ENCODE assay signal across 19 cellular contexts in genomic region chr19:29565171-29565570, GRCh38. TPM values are rescaled to one million over a fixed set of nuclear protein-coding genes. Genes with fewer than 3 reads are reported as not detected.
DNase-seq lines count a peak whose midpoint lies in the region; ATAC-seq, FAIRE-seq and TF ChIP-seq lines count a peak whose summit lies in the region.
"Had no signal": no experiment of that assay in that cellular context is flagged by ENCODE, and none has a peak within 500 bp of the region (broad histone marks: within the 10 kb centered on the region; RNA-seq: fewer than 3 reads in every experiment).

No MANE protein-coding gene starts in this region.

- H3K4ac ChIP-seq in H9 (ENCODE audit: low read depth, low read length), result no peak overlapping the region
- no peak overlapping the region for H3K4ac ChIP-seq in neuronal stem cell (ENCODE audit: low read length)

- H3K56ac ChIP-seq in H9 (ENCODE audit: insufficient read length, low read depth, low read length), result no peak overlapping the region

- peak overlapping the region; percentile 15 for H4K8ac ChIP-seq in H9 (replicated peaks; ENCODE audit: insufficient read length, low read depth, low read length)
- no peak overlapping the region for H4K8ac ChIP-seq in neuronal stem cell (ENCODE audit: low read depth, low read length)

- POLR2A ChIA-PET in activated CD4-positive, alpha-beta T cell treated with anti-CD3 and anti-CD28 coated beads for 36 hours (lab: Charles Lee), result interaction anchor here (0.5 to 0.7 kb wide), 2 partner anchors 34 to 261 kb away, joined by 3 to 9 read pairs; no protein-coding TSS in a partner anchor

- H2AK5ac ChIP-seq in H9 (ENCODE audit: insufficient read length, low read length) (no peak overlapping the region), neuronal stem cell (ENCODE audit: low read depth, low read length) (no peak overlapping the region)

- peak; percentile 11 for ATAC-seq in activated CD4-positive, alpha-beta T cell treated with anti-CD3 and anti-CD28 coated beads for 36 hours
- ATAC-seq: A549 had no signal

- H3T11ph ChIP-seq in H9 (ENCODE audit: low read length), result no peak overlapping the region

- no peak overlapping the region for H3K4me3 Mint-ChIP-seq in activated CD4-positive, alpha-beta T cell treated with anti-CD3 and anti-CD28 coated beads for 36 hours
- no peak overlapping the region for H3K4me3 Mint-ChIP-seq in H9
- H3K4me3 Mint-ChIP-seq: CD4-positive, alpha-beta memory T cell; HFFc6 had no signal

- intact Hi-C loops in activated CD4-positive, alpha-beta T cell treated with anti-CD3 and anti-CD28 coated beads for 36 hours (cut with DNase I, micrococcal nuclease), result no loop called here

- H3K18ac ChIP-seq in H9 (ENCODE audit: insufficient read length, low read depth, low read length) (no peak overlapping the region), neuronal stem cell (ENCODE audit: low read length) (peak overlapping the region; percentile 5)

- H4K91ac ChIP-seq in H9 (ENCODE audit: insufficient read length, low read depth, low read length) (no peak overlapping the region), neuronal stem cell (ENCODE audit: low read depth, low read length, poor library complexity) (no peak overlapping the region)

- H3K23ac ChIP-seq in H9 (ENCODE audit: insufficient read length, low read depth, low read length), result no peak overlapping the region
- H3K23ac ChIP-seq in neuronal stem cell (ENCODE audit: low read depth, low read length, poor library complexity), result peak overlapping the region; percentile 58

- no peaks in the 10 kb centered on the region for H3K36me3 ChIP-seq in bronchial epithelial cell (ENCODE audit: control insufficient read depth, insufficient read depth, low read length)
- no peaks in the 10 kb centered on the region for H3K36me3 ChIP-seq in neuronal stem cell (replicated peaks in 1 of 2; ENCODE audit: control insufficient read depth in 2 of 2, insufficient read depth in 2 of 2, low read length in 2 of 2)
- H3K36me3 ChIP-seq: BE2C had no signal

- WGBS in H9 (ENCODE audit: extremely low coverage, insufficient read length, low lambda C conversion rate), result no CpG with 5 or more reads among the region's 19 CpGs
- no CpG with 5 or more reads among the region's 19 CpGs for WGBS in neuronal stem cell (ENCODE audit: extremely low coverage in 2 of 2, insufficient read length in 2 of 2, insufficient replicate concordance in 1 of 2), 2 donors

- no peak overlapping the region for H3K27ac Mint-ChIP-seq in activated CD4-positive, alpha-beta T cell treated with anti-CD3 and anti-CD28 coated beads for 36 hours
- H3K27ac Mint-ChIP-seq in H9, result no peak overlapping the region
- H3K27ac Mint-ChIP-seq: CD4-positive, alpha-beta memory T cell; HFFc6 had no signal

- FAIRE-seq in bronchial epithelial cell (lab: Jason Lieb, UNC), result peak; percentile 23
- FAIRE-seq: A549, GM19239 had no signal

- H3K9ac ChIP-seq in H9 (ENCODE audit: extremely low read depth, insufficient read length, low read length), result no peak overlapping the region
- peak overlapping the region; percentile 40 for H3K9ac ChIP-seq in neuronal stem cell (ENCODE audit: low read depth, low read length, poor library complexity)

- no peaks in the 10 kb centered on the region for H4K20me1 ChIP-seq in H9 (ENCODE audit: control insufficient read depth, insufficient read depth, insufficient read length)

- H3K14ac ChIP-seq in H9 (ENCODE audit: insufficient read depth, low read length), result peak overlapping the region; percentile 58
- peak overlapping the region; percentile 87 for H3K14ac ChIP-seq in neuronal stem cell (ENCODE audit: low read length)

- no peak overlapping the region for H2BK20ac ChIP-seq in H9 (ENCODE audit: low read depth, low read length, poor library complexity, severe bottlenecking)

- H3K27ac ChIP-seq in H9 (ENCODE audit: insufficient read length, low read depth, low read length) (no peak overlapping the region), neuronal stem cell (replicated peaks; ENCODE audit: low read length) (no peak overlapping the region)
- H3K27ac ChIP-seq: A549, C4-2B, HL-60 had no signal

- H3K4me2 ChIP-seq in H9 (ENCODE audit: insufficient read depth, insufficient read length, low read length) (no peak overlapping the region), neuronal stem cell (ENCODE audit: insufficient read depth, low read length, poor library complexity, severe bottlenecking) (no peak overlapping the region)
- H3K4me2 ChIP-seq: A549 had no signal

- H3K4me1 ChIP-seq in H9 (ENCODE audit: insufficient read depth, low read length) (no peaks in the 10 kb centered on the region; the same call in 1 of the 2 replicates), neuronal stem cell (ENCODE audit: control insufficient read depth in 2 of 2, insufficient read depth in 1 of 2, low read depth in 1 of 2, low read length in 2 of 2) (peaks cover 0 to 6% of the 10 kb centered on the region in 2 donors)
- H3K4me1 ChIP-seq: A549, BE2C had no signal

- H2BK15ac ChIP-seq in H9 (ENCODE audit: low read depth, low read length) (no peak overlapping the region), neuronal stem cell (ENCODE audit: low read length) (no peak overlapping the region)

- no peak overlapping the region for H3K4me3 ChIP-seq in bronchial epithelial cell (ENCODE audit: low read depth, low read length)
- H3K4me3 ChIP-seq in neuronal stem cell (ENCODE audit: low read length in 2 of 2), result no peak overlapping the region
- H3K4me3 ChIP-seq: A549 had no signal

- DNase-seq in activated CD4-positive, alpha-beta T cell treated with anti-CD3 and anti-CD28 coated beads for 36 hours, result no peak
- no peak for DNase-seq in activated CD4-positive, alpha-beta T cell treated with anti-CD3 and anti-CD28 coated beads for 48 hours
- DNase-seq in H9, result no peak
- no peak for DNase-seq in bronchial epithelial cell (ENCODE audit: low read depth)
- DNase-seq in neuronal stem cell (ENCODE audit: low spot score), result no peak
- DNase-seq in effector CD8-positive, alpha-beta T cell (lab: John Stamatoyannopoulos, UW), result no peak
- DNase-seq in NCI-H2081 treated with DMSO at 0.1 percent for 48 hours (lab: John Stamatoyannopoulos, UW), result no peak
- DNase-seq: BE2C; CD4-positive, alpha-beta memory T cell; DND-41; GDM1; GOT3; HCEC 1CT; HFFc6 had no signal

- no peaks in the 10 kb centered on the region for H3K36me3 Mint-ChIP-seq in activated CD4-positive, alpha-beta T cell treated with anti-CD3 and anti-CD28 coated beads for 36 hours (ENCODE audit: low read depth)
- no peaks in the 10 kb centered on the region; a peak in 1 of 7 replicates for H3K36me3 Mint-ChIP-seq in H9 (ENCODE audit: insufficient read depth in 1 of 3, low read depth in 3 of 3)
- H3K36me3 Mint-ChIP-seq: CD4-positive, alpha-beta memory T cell had no signal

- H3K23me2 ChIP-seq in H9 (ENCODE audit: insufficient read length, low read depth, low read length, poor library complexity, severe bottlenecking), result no peaks in the 10 kb centered on the region

- H2AFZ ChIP-seq in H9 (ENCODE audit: low read length) (no peak overlapping the region), neuronal stem cell (ENCODE audit: low read length) (no peak overlapping the region)

- no peaks in the 10 kb centered on the region for H3K79me2 ChIP-seq in H9 (ENCODE audit: insufficient read depth, low read length)

- H2BK120ac ChIP-seq in H9 (ENCODE audit: low read depth, low read length, poor library complexity, severe bottlenecking) (no peak overlapping the region), neuronal stem cell (ENCODE audit: low read depth, low read length) (no peak overlapping the region)

- no peaks in the 10 kb centered on the region for H3K27me3 ChIP-seq in H9 (ENCODE audit: insufficient read depth, low read length)
- H3K27me3 ChIP-seq in bronchial epithelial cell (ENCODE audit: control insufficient read depth, insufficient read depth, low read length), result no peaks in the 10 kb centered on the region
- peaks cover 0 to 36% (median 0%) of the 10 kb centered on the region in 3 experiments for H3K27me3 ChIP-seq in neuronal stem cell (ENCODE audit: control insufficient read depth in 3 of 3, insufficient read depth in 3 of 3, low read depth in 1 of 3, low read length in 3 of 3)
- H3K27me3 ChIP-seq: BE2C had no signal

- H3K4me1 Mint-ChIP-seq in activated CD4-positive, alpha-beta T cell treated with anti-CD3 and anti-CD28 coated beads for 36 hours, result peaks cover 12% of the 10 kb centered on the region
- H3K4me1 Mint-ChIP-seq in H9, result peaks cover 4 to 13% of the 10 kb centered on the region in 2 experiments

- TF ChIP-seq CTCF in H9 (conservative IDR thresholded peaks at IDR 0.05) (no peak), bronchial epithelial cell (IDR thresholded peaks at IDR 0.05; ENCODE audit: insufficient read depth, low read length, severe bottlenecking) (no peak)

- H3K79me1 ChIP-seq in H9 (ENCODE audit: insufficient read depth, low read depth, low read length, poor library complexity, severe bottlenecking) (no peaks in the 10 kb centered on the region), neuronal stem cell (ENCODE audit: low read depth, low read length) (no peaks in the 10 kb centered on the region)

- CTCF ChIA-PET in activated CD4-positive, alpha-beta T cell treated with anti-CD3 and anti-CD28 coated beads for 36 hours (lab: Charles Lee), result interaction anchor here (1.3 kb wide), 1 partner anchor 22 kb away, joined by 4 read pairs; no protein-coding TSS in a partner anchor

- H4K5ac ChIP-seq in H9 (ENCODE audit: insufficient read length, low read depth, low read length), result no peak overlapping the region

- H2BK5ac ChIP-seq in H9 (ENCODE audit: insufficient read length, low read length), result no peak overlapping the region
- H2BK5ac ChIP-seq in neuronal stem cell (ENCODE audit: low read length), result no peak overlapping the region

- peaks cover 2% of the 10 kb centered on the region for H3K9me3 Mint-ChIP-seq in activated CD4-positive, alpha-beta T cell treated with anti-CD3 and anti-CD28 coated beads for 36 hours (ENCODE audit: low read depth)
- peaks cover 0 to 2% of the 10 kb centered on the region in 2 experiments; a peak in 3 of 5 replicates for H3K9me3 Mint-ChIP-seq in H9

- no peak overlapping the region for H2BK12ac ChIP-seq in H9 (ENCODE audit: insufficient read length, low read depth, low read length)
- H2BK12ac ChIP-seq in neuronal stem cell (ENCODE audit: low read length), result peak overlapping the region; percentile 14

- H3K9me3 ChIP-seq in H9 (ENCODE audit: control insufficient read depth, low read depth, low read length) (peaks cover 3% of the 10 kb centered on the region), neuronal stem cell (replicated peaks in 1 of 2; ENCODE audit: control insufficient read depth in 2 of 2, insufficient read depth in 1 of 2, low read depth in 1 of 2, low read length in 2 of 2) (no peaks in the 10 kb centered on the region)
- H3K9me3 ChIP-seq: BE2C had no signal

- H3K27me3 Mint-ChIP-seq in activated CD4-positive, alpha-beta T cell treated with anti-CD3 and anti-CD28 coated beads for 36 hours, result peaks cover 33% of the 10 kb centered on the region
- H3K27me3 Mint-ChIP-seq in H9 (ENCODE audit: low read depth), result peaks cover 28% of the 10 kb centered on the region

RNA-seq across cellular contexts. Expression of gene VSTM2B, which starts 39.4 kb away (rescaled TPM):
- total RNA-seq in activated CD4-positive, alpha-beta T cell treated with anti-CD3 and anti-CD28 coated beads for 36 hours, result not detected
- total RNA-seq in H9 (2021) (0.29 and 0.31 TPM in 2 replicates), bronchial epithelial cell (not detected in 2 replicates)
- polyA plus RNA-seq in neuronal stem cell (2013, experiment 1 of 2), result 2.1 TPM
- polyA plus RNA-seq in neuronal stem cell (2013, experiment 2 of 2), result 2.2 TPM
- total RNA-seq: CD4-positive, alpha-beta memory T cell; HFFc6 had no signal
- polyA plus RNA-seq: A549; AG04450; CD4-positive, alpha-beta memory T cell had no signal

RNA-seq across cellular contexts. Expression of gene POP4, which starts 40.9 kb away (rescaled TPM):
- total RNA-seq in activated CD4-positive, alpha-beta T cell treated with anti-CD3 and anti-CD28 coated beads for 36 hours, result 100 to 1,000 TPM; 101 to 136 TPM
- total RNA-seq in H9 (2021), result 51.4 and 53.6 TPM in 2 replicates
- 58.7 and 79.2 TPM in 2 replicates for total RNA-seq in bronchial epithelial cell
- 56.9 TPM for polyA plus RNA-seq in neuronal stem cell (2013, experiment 1 of 2)
- 56.6 TPM for polyA plus RNA-seq in neuronal stem cell (2013, experiment 2 of 2)
